9 cellular contexts compared by ENCODE assay signal in genomic region chr10:88386204-88386877, GRCh38.
DNase-seq lines count a peak whose midpoint lies in the region; ATAC-seq, FAIRE-seq and TF ChIP-seq lines count a peak whose summit lies in the region.
"Had no signal": no experiment of that assay in that cellular context is flagged by ENCODE, and none has a peak within 500 bp of the region (broad histone marks: within the 10 kb centered on the region; RNA-seq: fewer than 3 reads in every experiment).

No MANE protein-coding gene starts in this region.

- H3K36me3 ChIP-seq in GM06990 (ENCODE audit: control insufficient read depth, insufficient read depth, low read length) (no peaks in the 10 kb centered on the region), KMS-11 (ENCODE audit: insufficient read depth) (no peaks in the 10 kb centered on the region)

- ATAC-seq in GM21576 (IDR thresholded peaks at IDR 0.05; ENCODE audit: unreplicated experiment) = peak; percentile 21

- FAIRE-seq in endometrium (lab: Jason Lieb, UNC) = peak; percentile 29

- DNase-seq in GM06990 (ENCODE audit: extremely low read depth, insufficient read length) (no peak), renal cortical epithelial cell (ENCODE audit: low read depth) (peak; percentile 88), GM10266 (ENCODE audit: extremely low spot score) (no peak)
- no peak for DNase-seq in activated CD4-positive, alpha-beta T cell treated with anti-CD3 and anti-CD28 coated beads, Interleukin-2, amount 10 ng/mL, durations not matched to agents 7 days and 5 days
- DNase-seq in activated naive CD4-positive, alpha-beta T cell treated with Interleukin-2 at 50 U/mL for 16 hours = no peak

- H3K27me3 ChIP-seq in GM06990 (replicated peaks; ENCODE audit: control insufficient read depth, insufficient read depth, low read length) (no peaks in the 10 kb centered on the region), KMS-11 (ENCODE audit: insufficient read depth, low read depth) (no peaks in the 10 kb centered on the region)

- H3K27ac ChIP-seq in KMS-11 = peak overlapping the region; percentile 99

- peak overlapping the region; percentile 48 for H2AFZ ChIP-seq in KMS-11 (ENCODE audit: low read depth)

- CTCF ChIA-PET in activated CD4-positive, alpha-beta T cell treated with anti-CD3 and anti-CD28 coated beads, Interleukin-2, amount 10 ng/mL, durations not matched to agents 7 days and 5 days (lab: Charles Lee) = interaction anchor here (0.6 to 3.6 kb wide), 5 partner anchors 11 to 216 kb away, joined by 3 to 14 read pairs (median 3); no protein-coding TSS in a partner anchor

- POLR2A ChIA-PET in activated CD4-positive, alpha-beta T cell treated with anti-CD3 and anti-CD28 coated beads, Interleukin-2, amount 10 ng/mL, durations not matched to agents 7 days and 5 days (lab: Charles Lee) = no interaction called here

- H4K20me1 ChIP-seq in KMS-11 (ENCODE audit: insufficient read depth) = no peaks in the 10 kb centered on the region

- no peaks in the 10 kb centered on the region for H3K27me3 Mint-ChIP-seq in activated CD4-positive, alpha-beta T cell treated with anti-CD3 and anti-CD28 coated beads, Interleukin-2, amount 10 ng/mL, durations not matched to agents 7 days and 5 days
- H3K27me3 Mint-ChIP-seq: IgD-negative memory B cell had no signal

- H3K79me2 ChIP-seq in KMS-11 (ENCODE audit: insufficient read depth, low read depth) = no peaks in the 10 kb centered on the region

- peak overlapping the region; percentile 84 for H3K4me2 ChIP-seq in KMS-11

- TF ChIP-seq CTCF in GM06990 (IDR thresholded peaks at IDR 0.05; ENCODE audit: insufficient read depth, low read length, poor library complexity, severe bottlenecking) (no peak), KMS-11 (conservative IDR thresholded peaks at IDR 0.05; ENCODE audit: low read depth, low read length) (no peak), GM10266 (IDR thresholded peaks at IDR 0.05; ENCODE audit: control insufficient read depth, insufficient read depth, low read depth, missing control alignments) (no peak)

- H3K27ac Mint-ChIP-seq in activated CD4-positive, alpha-beta T cell treated with anti-CD3 and anti-CD28 coated beads, Interleukin-2, amount 10 ng/mL, durations not matched to agents 7 days and 5 days = no peak overlapping the region
- H3K27ac Mint-ChIP-seq: IgD-negative memory B cell had no signal

- H3K4me3 Mint-ChIP-seq in activated CD4-positive, alpha-beta T cell treated with anti-CD3 and anti-CD28 coated beads, Interleukin-2, amount 10 ng/mL, durations not matched to agents 7 days and 5 days = no peak overlapping the region
- H3K4me3 Mint-ChIP-seq: IgD-negative memory B cell had no signal

- H3K4me1 ChIP-seq in KMS-11 (ENCODE audit: low read depth, poor library complexity, severe bottlenecking) = peaks cover 83% of the 10 kb centered on the region

- H3K4me1 Mint-ChIP-seq in activated CD4-positive, alpha-beta T cell treated with anti-CD3 and anti-CD28 coated beads, Interleukin-2, amount 10 ng/mL, durations not matched to agents 7 days and 5 days = peaks cover 28% of the 10 kb centered on the region

- peak overlapping the region; percentile 30 for H3K4me3 ChIP-seq in GM06990 (replicated peaks; ENCODE audit: low read depth, low read length)
- no peak overlapping the region for H3K4me3 ChIP-seq in KMS-11 (IDR thresholded peaks at IDR 0.05; ENCODE audit: insufficient read depth, low read depth, low read length)

- H3K9me3 Mint-ChIP-seq in activated CD4-positive, alpha-beta T cell treated with anti-CD3 and anti-CD28 coated beads, Interleukin-2, amount 10 ng/mL, durations not matched to agents 7 days and 5 days = peaks cover 12% of the 10 kb centered on the region

- H3K36me3 Mint-ChIP-seq in activated CD4-positive, alpha-beta T cell treated with anti-CD3 and anti-CD28 coated beads, Interleukin-2, amount 10 ng/mL, durations not matched to agents 7 days and 5 days (ENCODE audit: low read depth) = peaks cover 16% of the 10 kb centered on the region

- H3K9ac ChIP-seq in KMS-11 = peak overlapping the region; percentile 83
